ENCODE assay signal across 1 cellular context in genomic region chr17:38870259-38871165, GRCh38.
TF ChIP-seq lines count a peak whose summit lies in the region.

No MANE protein-coding gene starts in this region.

TF ChIP-seq in K562, 482 proteins besides CTCF, POLR2A, EP300 and RAD21 (continues in another document):
- no peak for TF ChIP-seq SAFB2 (IDR thresholded peaks at IDR 0.05; ENCODE audit: borderline replicate concordance, low read depth, low read length, severe bottlenecking)
- peak; percentile 70 for TF ChIP-seq EP400 (IDR thresholded peaks at IDR 0.05)
- no peak for TF ChIP-seq ZNF740 (CRISPR knock-in tag; IDR thresholded peaks at IDR 0.05)
- TF ChIP-seq ZNF740 (tag; IDR thresholded peaks at IDR 0.05) = 0 out of 4 replicates have a peak, but pooled peaks of 1 of the 2 experiments have one; percentile 31
- no peak for TF ChIP-seq GATAD2B (IDR thresholded peaks at IDR 0.05; ENCODE audit: borderline replicate concordance)
- no peak for TF ChIP-seq PCBP2 (IDR thresholded peaks at IDR 0.05; ENCODE audit: low read depth, low read length, poor library complexity, severe bottlenecking)
- no peak for TF ChIP-seq POLR3A (IDR thresholded peaks at IDR 0.05; ENCODE audit: borderline replicate concordance, extremely low read depth, insufficient read depth, insufficient read length)
- peak; percentile 72; the same call in 1 of the 2 replicates for TF ChIP-seq DNMT1 (IDR thresholded peaks at IDR 0.05)
- no peak for TF ChIP-seq E2F4 (CRISPR knock-in tag; IDR thresholded peaks at IDR 0.05; ENCODE audit: low read depth)
- peak; percentile 53 for TF ChIP-seq RBM22 (IDR thresholded peaks at IDR 0.05; ENCODE audit: low read depth, low read length, poor library complexity, severe bottlenecking)
- TF ChIP-seq TAF9B (IDR thresholded peaks at IDR 0.05; ENCODE audit: partially characterized antibody) = no peak
- peak; percentile 31; the same call in 1 of the 2 replicates for TF ChIP-seq NR2C2 (CRISPR knock-in tag; IDR thresholded peaks at IDR 0.05)
- TF ChIP-seq NR2C2 (tag; IDR thresholded peaks at IDR 0.05) = no peak
- TF ChIP-seq, protein P1, sequence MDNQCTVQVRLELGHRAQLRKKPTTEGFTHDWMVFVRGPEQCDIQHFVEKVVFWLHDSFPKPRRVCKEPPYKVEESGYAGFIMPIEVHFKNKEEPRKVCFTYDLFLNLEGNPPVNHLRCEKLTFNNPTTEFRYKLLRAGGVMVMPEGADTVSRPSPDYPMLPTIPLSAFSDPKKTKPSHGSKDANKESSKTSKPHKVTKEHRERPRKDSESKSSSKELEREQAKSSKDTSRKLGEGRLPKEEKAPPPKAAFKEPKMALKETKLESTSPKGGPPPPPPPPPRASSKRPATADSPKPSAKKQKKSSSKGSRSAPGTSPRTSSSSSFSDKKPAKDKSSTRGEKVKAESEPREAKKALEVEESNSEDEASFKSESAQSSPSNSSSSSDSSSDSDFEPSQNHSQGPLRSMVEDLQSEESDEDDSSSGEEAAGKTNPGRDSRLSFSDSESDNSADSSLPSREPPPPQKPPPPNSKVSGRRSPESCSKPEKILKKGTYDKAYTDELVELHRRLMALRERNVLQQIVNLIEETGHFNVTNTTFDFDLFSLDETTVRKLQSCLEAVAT (IDR thresholded peaks at IDR 0.05) = peak; percentile 63 to 78
- TF ChIP-seq, protein P2, sequence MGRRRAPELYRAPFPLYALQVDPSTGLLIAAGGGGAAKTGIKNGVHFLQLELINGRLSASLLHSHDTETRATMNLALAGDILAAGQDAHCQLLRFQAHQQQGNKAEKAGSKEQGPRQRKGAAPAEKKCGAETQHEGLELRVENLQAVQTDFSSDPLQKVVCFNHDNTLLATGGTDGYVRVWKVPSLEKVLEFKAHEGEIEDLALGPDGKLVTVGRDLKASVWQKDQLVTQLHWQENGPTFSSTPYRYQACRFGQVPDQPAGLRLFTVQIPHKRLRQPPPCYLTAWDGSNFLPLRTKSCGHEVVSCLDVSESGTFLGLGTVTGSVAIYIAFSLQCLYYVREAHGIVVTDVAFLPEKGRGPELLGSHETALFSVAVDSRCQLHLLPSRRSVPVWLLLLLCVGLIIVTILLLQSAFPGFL (CRISPR knock-in tag; IDR thresholded peaks at IDR 0.05) = no peak
- TF ChIP-seq DPF2 (IDR thresholded peaks at IDR 0.05) = peak; percentile 33; the same call in 1 of the 2 replicates
- no peak for TF ChIP-seq RBM39 (optimal IDR thresholded peaks at IDR 0.05; ENCODE audit: low read depth, low read length)
- TF ChIP-seq DDX20 (tag; IDR thresholded peaks at IDR 0.05; ENCODE audit: low read depth) = no peak
- no peak for TF ChIP-seq SP2 (IDR thresholded peaks at IDR 0.05; ENCODE audit: extremely low read depth, low read depth, low read length, poor library complexity, severe bottlenecking)
- peak; percentile 51 for TF ChIP-seq TAF1 (IDR thresholded peaks at IDR 0.05; ENCODE audit: control insufficient read depth, extremely low read depth, insufficient read depth, low read length, severe bottlenecking)
- TF ChIP-seq NEUROD1 (IDR thresholded peaks at IDR 0.05; ENCODE audit: borderline replicate concordance, low read depth, low read length, partially characterized antibody) = peak; percentile 12
- TF ChIP-seq, protein P3, sequence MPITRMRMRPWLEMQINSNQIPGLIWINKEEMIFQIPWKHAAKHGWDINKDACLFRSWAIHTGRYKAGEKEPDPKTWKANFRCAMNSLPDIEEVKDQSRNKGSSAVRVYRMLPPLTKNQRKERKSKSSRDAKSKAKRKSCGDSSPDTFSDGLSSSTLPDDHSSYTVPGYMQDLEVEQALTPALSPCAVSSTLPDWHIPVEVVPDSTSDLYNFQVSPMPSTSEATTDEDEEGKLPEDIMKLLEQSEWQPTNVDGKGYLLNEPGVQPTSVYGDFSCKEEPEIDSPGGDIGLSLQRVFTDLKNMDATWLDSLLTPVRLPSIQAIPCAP (CRISPR knock-in tag; IDR thresholded peaks at IDR 0.05; ENCODE audit: borderline replicate concordance) = no peak
- peak; percentile 76; the same call in 1 of the 2 replicates for TF ChIP-seq HLTF (IDR thresholded peaks at IDR 0.05)
- TF ChIP-seq CC2D1A (IDR thresholded peaks at IDR 0.05) = no peak
- TF ChIP-seq ELF1 (tag; IDR thresholded peaks at IDR 0.05) = peak; percentile 63
- no peak for TF ChIP-seq ZNF512 (tag; IDR thresholded peaks at IDR 0.05)
- TF ChIP-seq, protein P4, sequence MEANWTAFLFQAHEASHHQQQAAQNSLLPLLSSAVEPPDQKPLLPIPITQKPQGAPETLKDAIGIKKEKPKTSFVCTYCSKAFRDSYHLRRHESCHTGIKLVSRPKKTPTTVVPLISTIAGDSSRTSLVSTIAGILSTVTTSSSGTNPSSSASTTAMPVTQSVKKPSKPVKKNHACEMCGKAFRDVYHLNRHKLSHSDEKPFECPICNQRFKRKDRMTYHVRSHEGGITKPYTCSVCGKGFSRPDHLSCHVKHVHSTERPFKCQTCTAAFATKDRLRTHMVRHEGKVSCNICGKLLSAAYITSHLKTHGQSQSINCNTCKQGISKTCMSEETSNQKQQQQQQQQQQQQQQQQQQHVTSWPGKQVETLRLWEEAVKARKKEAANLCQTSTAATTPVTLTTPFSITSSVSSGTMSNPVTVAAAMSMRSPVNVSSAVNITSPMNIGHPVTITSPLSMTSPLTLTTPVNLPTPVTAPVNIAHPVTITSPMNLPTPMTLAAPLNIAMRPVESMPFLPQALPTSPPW (CRISPR knock-in tag; IDR thresholded peaks at IDR 0.05) = peak; percentile 78
- TF ChIP-seq, protein P5, sequence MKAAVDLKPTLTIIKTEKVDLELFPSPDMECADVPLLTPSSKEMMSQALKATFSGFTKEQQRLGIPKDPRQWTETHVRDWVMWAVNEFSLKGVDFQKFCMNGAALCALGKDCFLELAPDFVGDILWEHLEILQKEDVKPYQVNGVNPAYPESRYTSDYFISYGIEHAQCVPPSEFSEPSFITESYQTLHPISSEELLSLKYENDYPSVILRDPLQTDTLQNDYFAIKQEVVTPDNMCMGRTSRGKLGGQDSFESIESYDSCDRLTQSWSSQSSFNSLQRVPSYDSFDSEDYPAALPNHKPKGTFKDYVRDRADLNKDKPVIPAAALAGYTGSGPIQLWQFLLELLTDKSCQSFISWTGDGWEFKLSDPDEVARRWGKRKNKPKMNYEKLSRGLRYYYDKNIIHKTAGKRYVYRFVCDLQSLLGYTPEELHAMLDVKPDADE (conservative IDR thresholded peaks at IDR 0.05; ENCODE audit: control insufficient read depth, low read depth, low read length) = peak; percentile 71; the same call in 1 of the 2 replicates
- TF ChIP-seq ZNF263 (CRISPR knock-in tag; IDR thresholded peaks at IDR 0.05; ENCODE audit: borderline replicate concordance) = peak; percentile 53; the same call in 1 of the 2 replicates
- TF ChIP-seq ZNF584 (CRISPR knock-in tag; IDR thresholded peaks at IDR 0.05; ENCODE audit: low read depth) = no peak
- no peak for TF ChIP-seq ZC3H11A (IDR thresholded peaks at IDR 0.05; ENCODE audit: low read depth, low read length)
- TF ChIP-seq MAFK (IDR thresholded peaks at IDR 0.05; ENCODE audit: low read length) = no peak
- TF ChIP-seq TOE1 (IDR thresholded peaks at IDR 0.05; ENCODE audit: borderline replicate concordance) = peak; percentile 29; the same call in 1 of the 2 replicates
- TF ChIP-seq TOE1 (CRISPR knock-in tag; IDR thresholded peaks at IDR 0.05; ENCODE audit: borderline replicate concordance, low read depth) = no peak
- TF ChIP-seq RNF2 (IDR thresholded peaks at IDR 0.05) = 0 out of 2 replicates have a peak, but pooled peaks have one; percentile 5
- TF ChIP-seq MCM3 (IDR thresholded peaks at IDR 0.05) = no peak
- TF ChIP-seq SMARCE1 (IDR thresholded peaks at IDR 0.05) = peak; percentile 56
- no peak for TF ChIP-seq NONO (IDR thresholded peaks at IDR 0.05; ENCODE audit: low read depth in 2 of 2, low read length in 1 of 2)
- TF ChIP-seq CREB3L1 (IDR thresholded peaks at IDR 0.05; ENCODE audit: borderline replicate concordance, low read depth) = peak; percentile 60; the same call in 1 of the 2 replicates
- no peak for TF ChIP-seq OTX1 (CRISPR knock-in tag; IDR thresholded peaks at IDR 0.05)
- TF ChIP-seq ARID1B (IDR thresholded peaks at IDR 0.05) = peak; percentile 32; the same call in 1 of the 2 replicates
- peak in 1 of 2 experiments; percentile 86; a peak in 2 of 4 replicates for TF ChIP-seq HDAC1 (IDR thresholded peaks at IDR 0.05)
- TF ChIP-seq, protein P6, sequence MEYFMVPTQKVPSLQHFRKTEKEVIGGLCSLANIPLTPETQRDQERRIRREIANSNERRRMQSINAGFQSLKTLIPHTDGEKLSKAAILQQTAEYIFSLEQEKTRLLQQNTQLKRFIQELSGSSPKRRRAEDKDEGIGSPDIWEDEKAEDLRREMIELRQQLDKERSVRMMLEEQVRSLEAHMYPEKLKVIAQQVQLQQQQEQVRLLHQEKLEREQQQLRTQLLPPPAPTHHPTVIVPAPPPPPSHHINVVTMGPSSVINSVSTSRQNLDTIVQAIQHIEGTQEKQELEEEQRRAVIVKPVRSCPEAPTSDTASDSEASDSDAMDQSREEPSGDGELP (CRISPR knock-in tag; IDR thresholded peaks at IDR 0.05; ENCODE audit: borderline replicate concordance) = no peak
- TF ChIP-seq POLR2AphosphoS5 (IDR thresholded peaks at IDR 0.05; ENCODE audit: control insufficient read depth, insufficient read depth, low read depth, low read length) = 0 out of 2 replicates have a peak, but pooled peaks have one; percentile 48
- peak; percentile 8; the same call in 1 of the 2 replicates for TF ChIP-seq ATF7 (IDR thresholded peaks at IDR 0.05)
- peak; percentile 71 for TF ChIP-seq POLR2G (IDR thresholded peaks at IDR 0.05; ENCODE audit: low read depth, low read length)
- TF ChIP-seq ZBTB2 (IDR thresholded peaks at IDR 0.05) = 0 out of 2 replicates have a peak, but pooled peaks have one; percentile 51
- TF ChIP-seq SIN3A (IDR thresholded peaks at IDR 0.05; ENCODE audit: borderline replicate concordance in 2 of 2, control insufficient read depth in 1 of 2, low read depth in 2 of 2, low read length in 2 of 2) = peak in 1 of 2 experiments; percentile 77; a peak in 3 of 4 replicates
- TF ChIP-seq PHF8 (IDR thresholded peaks at IDR 0.05; ENCODE audit: borderline replicate concordance, low read length) = peak; percentile 2
- peak; percentile 76; the same call in 1 of the 2 replicates for TF ChIP-seq ZBTB7A (IDR thresholded peaks at IDR 0.05; ENCODE audit: borderline replicate concordance, control insufficient read depth, low read depth, low read length)
- peak; percentile 98 for TF ChIP-seq ZSCAN29 (IDR thresholded peaks at IDR 0.05)
